12 cellular contexts compared by ENCODE assay signal in the genomic region with DNA sequence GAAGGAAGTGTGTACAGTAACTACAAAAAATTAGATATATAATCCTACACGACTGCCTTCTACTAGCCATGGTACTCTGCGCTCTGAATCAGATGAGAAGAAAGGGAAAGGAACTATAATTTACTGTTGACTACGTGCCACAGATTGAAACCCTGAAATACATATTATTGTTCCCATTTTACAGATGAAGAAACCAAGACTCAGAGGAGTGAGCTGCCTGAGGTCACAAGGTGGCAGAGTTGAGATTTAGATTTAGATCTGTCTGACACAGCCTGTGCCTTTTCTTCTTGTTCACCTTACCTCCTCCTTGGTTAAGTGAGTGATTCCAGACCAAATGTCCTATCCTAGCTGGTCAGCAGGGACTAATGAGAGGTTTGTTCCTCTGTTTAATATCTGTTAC.
DNase-seq lines count a peak whose midpoint lies in the region; ATAC-seq lines count a peak whose summit lies in the region.
"Had no signal": no experiment of that assay in that cellular context is flagged by ENCODE, and none has a peak within 500 bp of the region (broad histone marks: within the 10 kb centered on the region; RNA-seq: fewer than 3 reads in every experiment).

No MANE protein-coding gene starts in this region.

- peaks cover 2% of the 10 kb centered on the region for H3K4me1 Mint-ChIP-seq in activated CD4-positive, alpha-beta T cell treated with anti-CD3 and anti-CD28 coated beads, Interleukin-2, amount 10 ng/mL, durations not matched to agents 24 days and 14 days
- peaks cover 5% of the 10 kb centered on the region for H3K4me1 Mint-ChIP-seq in stimulated activated naive CD8-positive, alpha-beta T cell treated with anti-CD3 and anti-CD28 coated beads, Interleukin-15, Interleukin-2, amounts not matched to agents 100 ng/mL and 50 ng/mL, for 24 hours (ENCODE audit: low read depth)
- H3K4me1 Mint-ChIP-seq in activated naive CD8-positive, alpha-beta T cell (ENCODE audit: low read depth) = peaks cover 17% of the 10 kb centered on the region

- DNase-seq in activated CD4-positive, alpha-beta T cell treated with anti-CD3 and anti-CD28 coated beads, Interleukin-2, amount 10 ng/mL, durations not matched to agents 24 days and 14 days = no peak
- DNase-seq in activated CD4-positive, alpha-beta T cell treated with anti-CD3 and anti-CD28 coated beads for 1 hour = no peak
- no peak for DNase-seq in stimulated activated naive CD8-positive, alpha-beta T cell treated with anti-CD3 and anti-CD28 coated beads, Interleukin-15, Interleukin-2, amounts not matched to agents 100 U/mL and 50 U/mL, for 24 hours
- no peak for DNase-seq in globus pallidus (ENCODE audit: low spot score)
- no peak for DNase-seq in retina
- DNase-seq: H9; NCI-H1092; NK-92 treated with Interleukin-12 subunit alpha and Interleukin-12 subunit beta, amount 100 ng/mL, for 24 hours had no signal

- H3K36me3 Mint-ChIP-seq in activated CD4-positive, alpha-beta T cell treated with anti-CD3 and anti-CD28 coated beads, Interleukin-2, amount 10 ng/mL, durations not matched to agents 24 days and 14 days (ENCODE audit: low read depth) = no peaks in the 10 kb centered on the region
- no peaks in the 10 kb centered on the region for H3K36me3 Mint-ChIP-seq in stimulated activated naive CD8-positive, alpha-beta T cell treated with anti-CD3 and anti-CD28 coated beads, Interleukin-15, Interleukin-2, amounts not matched to agents 100 ng/mL and 50 ng/mL, for 24 hours (ENCODE audit: low read depth)
- H3K36me3 Mint-ChIP-seq in activated naive CD8-positive, alpha-beta T cell = peaks cover 2% of the 10 kb centered on the region

- H3K27me3 Mint-ChIP-seq in activated CD4-positive, alpha-beta T cell treated with anti-CD3 and anti-CD28 coated beads, Interleukin-2, amount 10 ng/mL, durations not matched to agents 24 days and 14 days = peaks cover 30% of the 10 kb centered on the region
- peaks cover 47% of the 10 kb centered on the region for H3K27me3 Mint-ChIP-seq in stimulated activated naive CD8-positive, alpha-beta T cell treated with anti-CD3 and anti-CD28 coated beads, Interleukin-15, Interleukin-2, amounts not matched to agents 100 ng/mL and 50 ng/mL, for 24 hours
- peaks cover 19% of the 10 kb centered on the region for H3K27me3 Mint-ChIP-seq in activated naive CD8-positive, alpha-beta T cell

- no peak overlapping the region for H3K27ac Mint-ChIP-seq in activated CD4-positive, alpha-beta T cell treated with anti-CD3 and anti-CD28 coated beads, Interleukin-2, amount 10 ng/mL, durations not matched to agents 24 days and 14 days
- H3K27ac Mint-ChIP-seq in stimulated activated naive CD8-positive, alpha-beta T cell treated with anti-CD3 and anti-CD28 coated beads, Interleukin-15, Interleukin-2, amounts not matched to agents 100 ng/mL and 50 ng/mL, for 24 hours = peak overlapping the region; percentile 32
- no peak overlapping the region for H3K27ac Mint-ChIP-seq in activated naive CD8-positive, alpha-beta T cell

- ATAC-seq in stimulated activated naive CD8-positive, alpha-beta T cell treated with anti-CD3 and anti-CD28 coated beads, Interleukin-15, Interleukin-2, amounts not matched to agents 100 U/mL and 50 U/mL, for 24 hours = no peak
- ATAC-seq in HG02642 (IDR thresholded peaks at IDR 0.05; ENCODE audit: poor library complexity, unreplicated experiment) = no peak
- ATAC-seq: PC-3 had no signal

- H3K4me3 Mint-ChIP-seq in activated CD4-positive, alpha-beta T cell treated with anti-CD3 and anti-CD28 coated beads, Interleukin-2, amount 10 ng/mL, durations not matched to agents 24 days and 14 days = peak overlapping the region; percentile 23
- peak overlapping the region; percentile 28 for H3K4me3 Mint-ChIP-seq in stimulated activated naive CD8-positive, alpha-beta T cell treated with anti-CD3 and anti-CD28 coated beads, Interleukin-15, Interleukin-2, amounts not matched to agents 100 ng/mL and 50 ng/mL, for 24 hours
- H3K4me3 Mint-ChIP-seq in activated naive CD8-positive, alpha-beta T cell = peak overlapping the region; percentile 61
- H3K4me3 Mint-ChIP-seq: H9 had no signal

- intact Hi-C loops in activated CD4-positive, alpha-beta T cell treated with anti-CD3 and anti-CD28 coated beads, Interleukin-2, amount 10 ng/mL, durations not matched to agents 24 days and 14 days (cut with micrococcal nuclease) = loop anchor here (10.0 kb wide), 1 partner anchor 820 kb away; no protein-coding TSS in a partner anchor

- H3K9me3 Mint-ChIP-seq in activated CD4-positive, alpha-beta T cell treated with anti-CD3 and anti-CD28 coated beads, Interleukin-2, amount 10 ng/mL, durations not matched to agents 24 days and 14 days = no peaks in the 10 kb centered on the region
- H3K9me3 Mint-ChIP-seq in stimulated activated naive CD8-positive, alpha-beta T cell treated with anti-CD3 and anti-CD28 coated beads, Interleukin-15, Interleukin-2, amounts not matched to agents 100 ng/mL and 50 ng/mL, for 24 hours = no peaks in the 10 kb centered on the region
- H3K9me3 Mint-ChIP-seq in activated naive CD8-positive, alpha-beta T cell (ENCODE audit: low read depth) = no peaks in the 10 kb centered on the region
- H3K9me3 Mint-ChIP-seq: H9 had no signal
